ENCODE assay signal across 12 cellular contexts in genomic region chr12:10557766-10558165, GRCh38. TPM values are rescaled to one million over a fixed set of nuclear protein-coding genes. Genes with fewer than 3 reads are reported as not detected.
A peak's percentile ranks its signal among the peaks of the same experiment; 100 is the strongest.
DNase-seq lines count a peak whose midpoint lies in the region; ATAC-seq and TF ChIP-seq lines count a peak whose summit lies in the region.
"Had no signal": no experiment of that assay in that cellular context is flagged by ENCODE, and none has a peak within 500 bp of the region (broad histone marks: within the 10 kb centered on the region; RNA-seq: fewer than 3 reads in every experiment).

No MANE protein-coding gene starts in this region.

- H3K36me3 ChIP-seq in OCI-LY7 (ENCODE audit: insufficient read depth, low read length) (peaks cover 46% of the 10 kb centered on the region), H7 (replicated peaks; ENCODE audit: control insufficient read depth, insufficient read depth, low read length) (no peaks in the 10 kb centered on the region)

- DNase-seq in OCI-LY7 (ENCODE audit: low spot score) (peak; percentile 80), natural killer cell (no peak), AML-193 (lab: John Stamatoyannopoulos, UW) (no peak), H7 (no peak), T-helper 9 cell (no peak)
- DNase-seq: activated B cell treated with CpG ODN at 0.5 μM for 24 hours; central memory CD4-positive, alpha-beta T cell; Right ventricle myocardium superior; stimulated activated CD4-positive, alpha-beta T cell treated with anti-CD3 and anti-CD28 coated beads, Interleukin-4, amount 100 ng/mL, for 4 hours had no signal

- H3K4me1 ChIP-seq in OCI-LY7 (ENCODE audit: insufficient read depth, low read length, poor library complexity, severe bottlenecking), result peaks cover 77% of the 10 kb centered on the region

- CTCF ChIA-PET in OCI-LY7 (lab: Charles Lee; ENCODE audit: unreplicated experiment), result interaction anchor here (1.7 kb wide), 1 partner anchor 145 kb away, joined by 3 read pairs; no protein-coding TSS in a partner anchor

- peak overlapping the region; percentile 87 for H3K4me2 ChIP-seq in OCI-LY7 (ENCODE audit: low read length)

- intact Hi-C loops in OCI-LY7 (cut with micrococcal nuclease; ENCODE audit: unreplicated experiment), result loop anchor here (1.0 to 10.0 kb wide), 3 partner anchors 162 to 813 kb away; no protein-coding TSS in a partner anchor
- intact Hi-C loops in natural killer cell (cut with micrococcal nuclease), result loop anchor here (1.0 to 5.0 kb wide), 3 partner anchors 105 to 321 kb away; partner anchors contain the start of gene KLRC1

- peaks cover 73 to 74% of the 10 kb centered on the region in 2 donors for H3K4me1 Mint-ChIP-seq in natural killer cell
- H3K4me1 Mint-ChIP-seq: activated B cell treated with CpG ODN at 0.5 μM for 24 hours had no signal

- peak overlapping the region; percentile 84; the same call in 1 of the 2 replicates for H2AFZ ChIP-seq in OCI-LY7 (ENCODE audit: low read length)

- no peaks in the 10 kb centered on the region for H3K9me2 ChIP-seq in OCI-LY7 (ENCODE audit: insufficient read depth, low read length)

- BruUV-seq in OCI-LY7 (replicated peaks; lab: Mats Ljungman, UMichigan), result no TSS peak

- POLR2A ChIA-PET in OCI-LY7 (lab: Charles Lee), result interaction anchor here (0.5 to 2.9 kb wide), 12 partner anchors 10 to 305 kb away, joined by 3 to 15 read pairs (median 4); no protein-coding TSS in a partner anchor

- H3K27me3 Mint-ChIP-seq in natural killer cell (ENCODE audit: low read depth in 2 of 2), result no peaks in the 10 kb centered on the region

- peaks cover under 1 to 4% of the 10 kb centered on the region in 2 donors for H3K9me3 Mint-ChIP-seq in natural killer cell
- H3K9me3 Mint-ChIP-seq: activated B cell treated with CpG ODN at 0.5 μM for 24 hours had no signal

- peaks cover 51% of the 10 kb centered on the region; the same call in 1 of the 2 replicates for H3K9me3 ChIP-seq in OCI-LY7 (ENCODE audit: low read length)

- peak overlapping the region; percentile 7 for H3K4me3 Mint-ChIP-seq in natural killer cell
- H3K4me3 Mint-ChIP-seq: activated B cell treated with CpG ODN at 0.5 μM for 24 hours had no signal

- no peak for TF ChIP-seq CTCF in OCI-LY7 (conservative IDR thresholded peaks at IDR 0.05; ENCODE audit: low read length)
- no peak for TF ChIP-seq CTCF in natural killer cell (IDR thresholded peaks at IDR 0.05)

- H3K4me3 ChIP-seq in OCI-LY7 (ENCODE audit: low read depth, low read length, poor library complexity, severe bottlenecking) (peak overlapping the region; percentile 63), H7 (ENCODE audit: insufficient read depth, low read depth, low read length) (no peak overlapping the region)

- peak overlapping the region; percentile 98 for H3K27ac ChIP-seq in OCI-LY7 (ENCODE audit: low read depth, low read length, poor library complexity, severe bottlenecking)

- no peaks in the 10 kb centered on the region for H3K79me2 ChIP-seq in OCI-LY7 (ENCODE audit: insufficient read depth, low read depth, low read length)

- H4K20me1 ChIP-seq in OCI-LY7 (ENCODE audit: insufficient read depth, low read length), result no peaks in the 10 kb centered on the region

- H3K36me3 Mint-ChIP-seq in natural killer cell, result no peaks in the 10 kb centered on the region

- H3K27ac Mint-ChIP-seq in natural killer cell, result peak overlapping the region; percentile 77 to 84
- H3K27ac Mint-ChIP-seq: activated B cell treated with CpG ODN at 0.5 μM for 24 hours had no signal

- no peaks in the 10 kb centered on the region for H3K27me3 ChIP-seq in H7 (ENCODE audit: control insufficient read depth, insufficient read depth, low read length)

- ATAC-seq in GM19452 (IDR thresholded peaks at IDR 0.05; ENCODE audit: unreplicated experiment) (peak; percentile 62), HG02870 (IDR thresholded peaks at IDR 0.05; ENCODE audit: unreplicated experiment) (peak; percentile 56), natural killer cell (no peak), GM19328 (IDR thresholded peaks at IDR 0.05; ENCODE audit: unreplicated experiment) (no peak)

RNA-seq across cellular contexts. Expression of gene EIF2S3B, which starts 52.1 kb away (rescaled TPM):
- 0.85 and 1.0 TPM in 2 replicates for total RNA-seq in OCI-LY7 (2014; rRNA removed; shearing (Covaris generic))
- 0.95 and 1.6 TPM in 2 replicates for total RNA-seq in OCI-LY7 (2022)
- total RNA-seq in natural killer cell, result under 1 TPM in 1 of 3 donors, not detected in 2; 0.88 TPM
- total RNA-seq in H7 (2014; rRNA removed; shearing (Covaris generic)), result 13.3 and 15.4 TPM in 2 replicates

RNA-seq across cellular contexts. Expression of gene MAGOHB, which starts 55.6 kb away (rescaled TPM):
- 35.6 and 44.4 TPM in 2 replicates for total RNA-seq in OCI-LY7 (2014; rRNA removed; shearing (Covaris generic))
- total RNA-seq in OCI-LY7 (2022) (54.7 and 66.5 TPM in 2 replicates), natural killer cell (10 to 100 TPM; 13.0 to 16.3 (median 13.1) TPM)
- total RNA-seq in H7 (2014; rRNA removed; shearing (Covaris generic)), result 23.1 and 29.1 TPM in 2 replicates

Comparison
In these comparisons a context has a peak if more than half of its experiments do, and no peak if none do; other contexts are left out.
1. ATAC-seq: peak in GM19452 (single experiment) and HG02870 (single experiment); none in natural killer cell (0 of 3) and GM19328 (single experiment).